Comparison of ENCODE assay signal across 15 cellular contexts in genomic region chr9:137959641-137960411, GRCh38.
"Had no signal": no experiment of that assay in that cellular context is flagged by ENCODE, and none has a peak within 500 bp of the region (broad histone marks: within the 10 kb centered on the region; RNA-seq: fewer than 3 reads in every experiment).

No MANE protein-coding gene starts in this region.

- DNase-seq: activated CD4-positive, alpha-beta T cell treated with anti-CD3 and anti-CD28 coated beads, Interleukin-2, amount 10 ng/mL, durations not matched to agents 7 days and 5 days; activated CD4-positive, CD25-positive, alpha-beta regulatory T cell; activated naive CD8-positive, alpha-beta T cell treated with anti-CD3 and anti-CD28 coated beads for 36 hours; activated T-cell treated with anti-CD3 and anti-CD28 coated beads, Interleukin-2, amount 50 U/mL, for 1 hour; brain microvascular endothelial cell; cerebellar nuclear complex; natural killer cell; occipital lobe; SK-N-SH; stimulated activated CD4-positive, alpha-beta T cell treated with anti-CD3 and anti-CD28 coated beads, Interleukin-4, amount 100 ng/mL, for 1 hour; stimulated activated CD8-positive, alpha-beta memory T cell treated with anti-CD3 and anti-CD28 coated beads, Interleukin-4, amount 100 ng/mL, for 48 hours; T-helper 17 cell; thyroid gland had no signal

- H3K4me1 Mint-ChIP-seq: activated CD4-positive, alpha-beta T cell treated with anti-CD3 and anti-CD28 coated beads, Interleukin-2, amount 10 ng/mL, durations not matched to agents 7 days and 5 days; activated naive CD8-positive, alpha-beta T cell treated with anti-CD3 and anti-CD28 coated beads for 36 hours; natural killer cell had no signal

- H3K4me2 ChIP-seq: SK-N-SH had no signal

- H3K27me3 ChIP-seq: brain microvascular endothelial cell, thyroid gland had no signal

- H3K27ac Mint-ChIP-seq: activated CD4-positive, alpha-beta T cell treated with anti-CD3 and anti-CD28 coated beads, Interleukin-2, amount 10 ng/mL, durations not matched to agents 7 days and 5 days; activated naive CD8-positive, alpha-beta T cell treated with anti-CD3 and anti-CD28 coated beads for 36 hours; natural killer cell; T-helper 17 cell had no signal

- H3K9me3 ChIP-seq: SK-N-SH, thyroid gland had no signal

- H3K4me3 ChIP-seq: esophagus muscularis mucosa, lung, thyroid gland had no signal

- H3K36me3 ChIP-seq: brain microvascular endothelial cell, esophagus muscularis mucosa, thyroid gland had no signal

- H3K9ac ChIP-seq: SK-N-SH had no signal

- H3K4me3 Mint-ChIP-seq: activated CD4-positive, alpha-beta T cell treated with anti-CD3 and anti-CD28 coated beads, Interleukin-2, amount 10 ng/mL, durations not matched to agents 7 days and 5 days; activated naive CD8-positive, alpha-beta T cell treated with anti-CD3 and anti-CD28 coated beads for 36 hours; natural killer cell; T-helper 17 cell had no signal

- ATAC-seq: natural killer cell, T-helper 17 cell had no signal

- H3K36me3 Mint-ChIP-seq: activated naive CD8-positive, alpha-beta T cell treated with anti-CD3 and anti-CD28 coated beads for 36 hours; natural killer cell had no signal

- H3K4me1 ChIP-seq: esophagus muscularis mucosa, thyroid gland had no signal

- H3K9me3 Mint-ChIP-seq: activated CD4-positive, alpha-beta T cell treated with anti-CD3 and anti-CD28 coated beads, Interleukin-2, amount 10 ng/mL, durations not matched to agents 7 days and 5 days; natural killer cell had no signal

- H3K27ac ChIP-seq: brain microvascular endothelial cell, esophagus muscularis mucosa, thyroid gland had no signal
